ENCODE assay signal across 9 cellular contexts in the genomic region with DNA sequence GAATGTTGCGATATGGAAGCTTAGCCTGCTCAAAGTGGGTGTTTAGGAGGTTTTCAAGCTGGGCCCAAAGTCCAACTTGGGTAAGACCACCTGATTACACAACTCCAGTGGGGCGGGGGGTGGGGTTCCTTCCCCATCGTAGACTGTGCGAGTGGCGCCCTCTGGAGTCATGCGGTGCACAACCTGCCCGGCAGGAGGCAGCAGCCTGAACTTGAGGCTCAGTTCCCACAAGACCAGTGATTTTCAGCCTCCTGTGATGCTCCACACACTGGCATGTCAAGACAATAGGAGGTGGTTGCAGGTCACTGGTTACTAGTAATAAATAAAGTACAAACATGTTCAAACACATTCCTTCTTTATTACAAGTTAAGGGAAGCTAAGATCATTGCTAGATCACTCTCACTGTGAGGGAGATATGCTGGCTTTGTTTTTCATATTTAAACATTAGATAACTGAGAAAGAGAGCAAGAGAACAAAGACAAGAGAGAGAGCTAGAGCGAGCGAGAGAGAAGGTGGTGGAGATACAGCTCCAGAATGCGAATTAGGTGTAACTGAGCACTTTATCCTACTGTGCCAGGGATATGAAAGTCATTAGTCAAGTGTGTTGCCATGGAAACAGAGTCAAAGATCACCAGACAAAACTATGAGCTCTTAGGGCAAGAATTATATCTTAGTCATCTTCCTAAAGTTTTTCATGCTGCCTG.
DNase-seq lines count a peak whose midpoint lies in the region; ATAC-seq and TF ChIP-seq lines count a peak whose summit lies in the region.
"Had no signal": no experiment of that assay in that cellular context is flagged by ENCODE, and none has a peak within 500 bp of the region (broad histone marks: within the 10 kb centered on the region; RNA-seq: fewer than 3 reads in every experiment).

No MANE protein-coding gene starts in this region.

- ATAC-seq in GM21367 (IDR thresholded peaks at IDR 0.05; ENCODE audit: unreplicated experiment) (peak; percentile 71), HG03139 (IDR thresholded peaks at IDR 0.05; ENCODE audit: unreplicated experiment) (no peak)

- H3K9me3 ChIP-seq in SJSA1 (replicated peaks) (no peaks in the 10 kb centered on the region), iPS DF 6.9 (ENCODE audit: control insufficient read depth, insufficient read depth, low read length) (no peaks in the 10 kb centered on the region)

- H3K27me3 ChIP-seq in SJSA1 (replicated peaks) (no peaks in the 10 kb centered on the region), iPS DF 6.9 (ENCODE audit: control insufficient read depth, insufficient read depth, low read length) (no peaks in the 10 kb centered on the region)

- TF ChIP-seq CTCF in AG10803 (conservative IDR thresholded peaks at IDR 0.05; ENCODE audit: low read length), result peak; percentile 52

- no CpG with 5 or more reads among the region's 10 CpGs for WGBS in iPS DF 6.9 (ENCODE audit: insufficient coverage, insufficient read length)

- H3K4me1 ChIP-seq in SJSA1 (replicated peaks) (peaks cover 9% of the 10 kb centered on the region), iPS DF 6.9 (ENCODE audit: control insufficient read depth, insufficient read depth, low read length) (no peaks in the 10 kb centered on the region)

- H3K27ac ChIP-seq in SJSA1, result peak overlapping the region; percentile 56
- no peak overlapping the region for H3K27ac ChIP-seq in iPS DF 6.9 (ENCODE audit: low read length)

- H3K36me3 ChIP-seq in SJSA1, result no peaks in the 10 kb centered on the region
- H3K36me3 ChIP-seq in iPS DF 6.9 (ENCODE audit: control insufficient read depth, insufficient read depth, low read length), result no peaks in the 10 kb centered on the region

- DNase-seq in AG10803 (ENCODE audit: low read depth), result peak; percentile 85
- DNase-seq in SJSA1 (ENCODE audit: low read depth in 1 of 2, low spot score in 2 of 2), result peak; percentile 31 to 46
- DNase-seq in iPS DF 6.9 (ENCODE audit: low read depth, low spot score), result peak; percentile 55
- no peak for DNase-seq in NCI-H1694 (lab: John Stamatoyannopoulos, UW)
- no peak for DNase-seq in stimulated activated CD4-positive, alpha-beta T cell treated with anti-CD3 and anti-CD28 coated beads, Interleukin-1b, Interleukin-23, amount 100 ng/mL, for 48 hours
- DNase-seq in activated CD4-positive, alpha-beta T cell treated with anti-CD3 and anti-CD28 coated beads, Interleukin-2, amount 50 U/mL, for 1 hour, result no peak
- DNase-seq: left cardiac atrium had no signal

- no peak overlapping the region for H3K4me3 ChIP-seq in AG10803 (ENCODE audit: low read length)
- H3K4me3 ChIP-seq in SJSA1, result no peak overlapping the region
- H3K4me3 ChIP-seq in iPS DF 6.9 (ENCODE audit: low read length), result no peak overlapping the region

Comparison
In these comparisons a context has a peak if more than half of its experiments do, and no peak if none do; other contexts are left out.
1. DNase-seq: peak in AG10803 (single experiment), SJSA1 (2 of 2) and iPS DF 6.9 (single experiment); none in NCI-H1694 (single experiment), stimulated activated CD4-positive, alpha-beta T cell treated with anti-CD3 and anti-CD28 coated beads, Interleukin-1b, Interleukin-23, amount 100 ng/mL, for 48 hours (single experiment) and activated CD4-positive, alpha-beta T cell treated with anti-CD3 and anti-CD28 coated beads, Interleukin-2, amount 50 U/mL, for 1 hour (single experiment).